In genomic region chr1:101769520-101769919, GRCh38 we compare ENCODE assay signal across 9 cellular contexts.
A peak's percentile ranks its signal among the peaks of the same experiment; 100 is the strongest.
DNase-seq lines count a peak whose midpoint lies in the region; ATAC-seq, FAIRE-seq and TF ChIP-seq lines count a peak whose summit lies in the region.
"Had no signal": no experiment of that assay in that cellular context is flagged by ENCODE, and none has a peak within 500 bp of the region (broad histone marks: within the 10 kb centered on the region; RNA-seq: fewer than 3 reads in every experiment).

No MANE protein-coding gene starts in this region.

- no peaks in the 10 kb centered on the region for H3K36me3 ChIP-seq in CD8-positive, alpha-beta T cell (ENCODE audit: insufficient read depth, low read length)
- H3K36me3 ChIP-seq in IMR-90 (ENCODE audit: control insufficient read depth, insufficient read depth, low read length) (no peaks in the 10 kb centered on the region), bronchial epithelial cell (ENCODE audit: control insufficient read depth, insufficient read depth, low read length) (no peaks in the 10 kb centered on the region), adrenal gland (replicated peaks in 1 of 2) (no peaks in the 10 kb centered on the region)

- no peak overlapping the region for H3K23ac ChIP-seq in IMR-90 (ENCODE audit: low read depth, low read length)

- H3K27ac Mint-ChIP-seq in CD8-positive, alpha-beta T cell = no peak overlapping the region
- no peak overlapping the region for H3K27ac Mint-ChIP-seq in activated CD4-positive, alpha-beta memory T cell treated with anti-CD3 and anti-CD28 coated beads for 36 hours
- H3K27ac Mint-ChIP-seq: dendritic cell treated with granulocyte-macrophage colony-stimulating factor and Interleukin-4, amounts not matched to agents 40 ng/mL and 50 ng/mL, for 4 days had no signal

- no CpG with 5 or more reads among the region's 3 CpGs for WGBS in IMR-90 (ENCODE audit: extremely low coverage in 2 of 2, insufficient read length in 1 of 2), 2 experiments
- 39 to 53% (median 45%) methylated on average over 3 of the region's 3 CpGs for WGBS in adrenal gland, 4 donors

- no peak overlapping the region for H3K56ac ChIP-seq in IMR-90 (ENCODE audit: extremely low read depth, insufficient read depth, low read length)

- in situ Hi-C loops in IMR-90 (cut with MboI; ENCODE audit: low sequenced_read_pairs) = no loop called here

- no peak for ATAC-seq in CD8-positive, alpha-beta T cell
- peak; percentile 80 for ATAC-seq in GM19463 (IDR thresholded peaks at IDR 0.05; ENCODE audit: unreplicated experiment)
- no peak for ATAC-seq in IMR-90 (ENCODE audit: low read depth)
- ATAC-seq in GM21529 (IDR thresholded peaks at IDR 0.05; ENCODE audit: unreplicated experiment) = no peak
- no peak for ATAC-seq in left colon

- no TSS peak for BruUV-seq in IMR-90 (replicated peaks; lab: Mats Ljungman, UMichigan)

- H2BK120ac ChIP-seq in IMR-90 (ENCODE audit: low read depth, low read length) = no peak overlapping the region

- H3K4me3 ChIP-seq in CD8-positive, alpha-beta T cell (ENCODE audit: low read depth, low read length) = no peak overlapping the region
- H3K4me3 ChIP-seq in IMR-90 (ENCODE audit: insufficient read depth, low read depth, low read length) = no peak overlapping the region
- no peak overlapping the region for H3K4me3 ChIP-seq in bronchial epithelial cell (ENCODE audit: low read depth, low read length)
- H3K4me3 ChIP-seq in adrenal gland = no peak overlapping the region

- intact Hi-C loops in CD8-positive, alpha-beta T cell (cut with DNase I, micrococcal nuclease) = no loop called here
- intact Hi-C loops in IMR-90 (cut with micrococcal nuclease) (no loop called here), left colon (cut with DNase I, micrococcal nuclease) (no loop called here), adrenal gland (cut with DNase I) (no loop called here)
- intact Hi-C loops in activated CD4-positive, alpha-beta memory T cell treated with anti-CD3 and anti-CD28 coated beads for 36 hours (cut with micrococcal nuclease) = no loop called here

- CTCF ChIA-PET in CD8-positive, alpha-beta T cell (lab: Charles Lee) = no interaction called here
- CTCF ChIA-PET in IMR-90 (lab: Yijun Ruan, JAX) = no interaction called here
- CTCF ChIA-PET in activated CD4-positive, alpha-beta memory T cell treated with anti-CD3 and anti-CD28 coated beads for 36 hours (lab: Charles Lee) = interaction anchor here (0.9 to 1.3 kb wide), 3 partner anchors 9 to 1692 kb away, joined by 3 to 5 read pairs (median 4); no protein-coding TSS in a partner anchor

- H3K9me3 Mint-ChIP-seq in CD8-positive, alpha-beta T cell = no peaks in the 10 kb centered on the region
- no peaks in the 10 kb centered on the region for H3K9me3 Mint-ChIP-seq in activated CD4-positive, alpha-beta memory T cell treated with anti-CD3 and anti-CD28 coated beads for 36 hours
- H3K9me3 Mint-ChIP-seq: dendritic cell treated with granulocyte-macrophage colony-stimulating factor and Interleukin-4, amounts not matched to agents 40 ng/mL and 50 ng/mL, for 4 days had no signal

- no peak for DNase-seq in CD8-positive, alpha-beta T cell
- peak; percentile 0 for DNase-seq in IMR-90
- peak; percentile 8 for DNase-seq in bronchial epithelial cell (ENCODE audit: low read depth)
- DNase-seq in activated CD4-positive, alpha-beta memory T cell treated with anti-CD3 and anti-CD28 coated beads for 36 hours = no peak
- DNase-seq in left colon = no peak
- no peak for DNase-seq in adrenal gland

- dilution Hi-C loops in IMR-90 (cut with HindIII; ENCODE audit: low sequenced_read_pairs, unreplicated experiment) = no loop called here

- H3K18ac ChIP-seq in IMR-90 (ENCODE audit: low read depth, low read length) = no peak overlapping the region

- FAIRE-seq in bronchial epithelial cell (lab: Jason Lieb, UNC) = no peak

- no peak overlapping the region for H3K9ac ChIP-seq in IMR-90 (ENCODE audit: low read depth, low read length)

- no peak overlapping the region for H3K14ac ChIP-seq in IMR-90 (replicated peaks; ENCODE audit: low read depth, low read length)

- no peak overlapping the region for H2AK5ac ChIP-seq in IMR-90 (ENCODE audit: low read depth, low read length)

- no peaks in the 10 kb centered on the region for H3K27me3 ChIP-seq in CD8-positive, alpha-beta T cell (ENCODE audit: insufficient read depth, low read length)
- H3K27me3 ChIP-seq in IMR-90 (ENCODE audit: control insufficient read depth, insufficient read depth, low read length) (no peaks in the 10 kb centered on the region), bronchial epithelial cell (ENCODE audit: control insufficient read depth, insufficient read depth, low read length) (no peaks in the 10 kb centered on the region), adrenal gland (no peaks in the 10 kb centered on the region)

- H3K36me3 Mint-ChIP-seq in CD8-positive, alpha-beta T cell = no peaks in the 10 kb centered on the region
- no peaks in the 10 kb centered on the region for H3K36me3 Mint-ChIP-seq in activated CD4-positive, alpha-beta memory T cell treated with anti-CD3 and anti-CD28 coated beads for 36 hours

- no peak overlapping the region for H3K27ac ChIP-seq in CD8-positive, alpha-beta T cell (ENCODE audit: low read depth, low read length)
- H3K27ac ChIP-seq in IMR-90 (ENCODE audit: insufficient read depth, low read length) (no peak overlapping the region), adrenal gland (no peak overlapping the region)

- H3K79me1 ChIP-seq in IMR-90 (ENCODE audit: low read depth in 1 of 2, low read length in 2 of 2) = no peaks in the 10 kb centered on the region

- no peaks in the 10 kb centered on the region for H3K9me3 ChIP-seq in CD8-positive, alpha-beta T cell (ENCODE audit: low read length)
- no peaks in the 10 kb centered on the region for H3K9me3 ChIP-seq in IMR-90 (ENCODE audit: control insufficient read depth, insufficient read depth, low read length)
- H3K9me3 ChIP-seq in adrenal gland (replicated peaks in 1 of 3) = no peaks in the 10 kb centered on the region

- no peak overlapping the region for H2BK5ac ChIP-seq in IMR-90 (ENCODE audit: low read depth, low read length, poor library complexity, severe bottlenecking)

- no peaks in the 10 kb centered on the region for H4K20me1 ChIP-seq in IMR-90 (ENCODE audit: insufficient read depth, low read length)

- H2AFZ ChIP-seq in IMR-90 (replicated peaks; ENCODE audit: low read length, poor library complexity) = no peak overlapping the region

- H3K4ac ChIP-seq in IMR-90 (ENCODE audit: low read depth, low read length) = no peak overlapping the region

- H3K4me1 Mint-ChIP-seq in CD8-positive, alpha-beta T cell (ENCODE audit: low read depth) = no peaks in the 10 kb centered on the region
- H3K4me1 Mint-ChIP-seq in activated CD4-positive, alpha-beta memory T cell treated with anti-CD3 and anti-CD28 coated beads for 36 hours (ENCODE audit: low read depth) = no peaks in the 10 kb centered on the region

- H4K91ac ChIP-seq in IMR-90 (ENCODE audit: insufficient read depth, low read depth, low read length) = no peak overlapping the region

- POLR2A ChIA-PET in CD8-positive, alpha-beta T cell (lab: Charles Lee) = no interaction called here
- POLR2A ChIA-PET in IMR-90 (lab: Charles Lee; ENCODE audit: unreplicated experiment) = no interaction called here
- POLR2A ChIA-PET in activated CD4-positive, alpha-beta memory T cell treated with anti-CD3 and anti-CD28 coated beads for 36 hours (lab: Charles Lee) = no interaction called here

- no peak overlapping the region for H2BK20ac ChIP-seq in IMR-90 (ENCODE audit: low read depth, low read length)

- no peak for TF ChIP-seq RAD21 in IMR-90 (IDR thresholded peaks at IDR 0.05; ENCODE audit: low read length)

- no peak overlapping the region for H2AK9ac ChIP-seq in IMR-90 (replicated peaks; ENCODE audit: low read depth, low read length, poor library complexity)

- peak; percentile 20 for TF ChIP-seq CTCF in CD8-positive, alpha-beta T cell (IDR thresholded peaks at IDR 0.05)
- no peak; the same call in 1 of the 2 replicates for TF ChIP-seq CTCF in IMR-90 (conservative IDR thresholded peaks at IDR 0.05; ENCODE audit: low read depth, low read length)
- TF ChIP-seq CTCF in bronchial epithelial cell (IDR thresholded peaks at IDR 0.05; ENCODE audit: insufficient read depth, low read length, severe bottlenecking) = no peak
- peak in 1 of 6 experiments; percentile 20 for TF ChIP-seq CTCF in adrenal gland (IDR thresholded peaks at IDR 0.05)

- H3K4me3 Mint-ChIP-seq in CD8-positive, alpha-beta T cell = no peak overlapping the region
- H3K4me3 Mint-ChIP-seq in activated CD4-positive, alpha-beta memory T cell treated with anti-CD3 and anti-CD28 coated beads for 36 hours = no peak overlapping the region
- H3K4me3 Mint-ChIP-seq: dendritic cell treated with granulocyte-macrophage colony-stimulating factor and Interleukin-4, amounts not matched to agents 40 ng/mL and 50 ng/mL, for 4 days had no signal

- H4K8ac ChIP-seq in IMR-90 (ENCODE audit: low read depth in 2 of 2, low read length in 2 of 2) = no peak overlapping the region

- no peak overlapping the region for H3K4me2 ChIP-seq in IMR-90 (ENCODE audit: low read depth, low read length)

- no peak overlapping the region for H2BK15ac ChIP-seq in IMR-90 (ENCODE audit: low read depth, low read length)

- no peaks in the 10 kb centered on the region for H3K4me1 ChIP-seq in CD8-positive, alpha-beta T cell (ENCODE audit: insufficient read depth, low read length)
- no peaks in the 10 kb centered on the region for H3K4me1 ChIP-seq in IMR-90 (ENCODE audit: control insufficient read depth, insufficient read depth, low read length)
- H3K4me1 ChIP-seq in adrenal gland (replicated peaks in 1 of 2) = no peaks in the 10 kb centered on the region

- TF ChIP-seq POLR2A in IMR-90 (IDR thresholded peaks at IDR 0.05; ENCODE audit: low read depth, low read length) (no peak), adrenal gland (IDR thresholded peaks at IDR 0.05) (no peak)

- no peaks in the 10 kb centered on the region for H3K9me1 ChIP-seq in IMR-90 (ENCODE audit: insufficient read depth, low read length)

- H4K5ac ChIP-seq in IMR-90 (ENCODE audit: low read depth, low read length) = no peak overlapping the region

- no peaks in the 10 kb centered on the region for H3K27me3 Mint-ChIP-seq in CD8-positive, alpha-beta T cell (ENCODE audit: low read depth)
- H3K27me3 Mint-ChIP-seq in activated CD4-positive, alpha-beta memory T cell treated with anti-CD3 and anti-CD28 coated beads for 36 hours = no peaks in the 10 kb centered on the region
- H3K27me3 Mint-ChIP-seq: dendritic cell treated with granulocyte-macrophage colony-stimulating factor and Interleukin-4, amounts not matched to agents 40 ng/mL and 50 ng/mL, for 4 days had no signal

TF ChIP-seq in IMR-90, 13 proteins besides CTCF, POLR2A, EP300 and RAD21 (continues in another document):
- TF ChIP-seq, protein P1, sequence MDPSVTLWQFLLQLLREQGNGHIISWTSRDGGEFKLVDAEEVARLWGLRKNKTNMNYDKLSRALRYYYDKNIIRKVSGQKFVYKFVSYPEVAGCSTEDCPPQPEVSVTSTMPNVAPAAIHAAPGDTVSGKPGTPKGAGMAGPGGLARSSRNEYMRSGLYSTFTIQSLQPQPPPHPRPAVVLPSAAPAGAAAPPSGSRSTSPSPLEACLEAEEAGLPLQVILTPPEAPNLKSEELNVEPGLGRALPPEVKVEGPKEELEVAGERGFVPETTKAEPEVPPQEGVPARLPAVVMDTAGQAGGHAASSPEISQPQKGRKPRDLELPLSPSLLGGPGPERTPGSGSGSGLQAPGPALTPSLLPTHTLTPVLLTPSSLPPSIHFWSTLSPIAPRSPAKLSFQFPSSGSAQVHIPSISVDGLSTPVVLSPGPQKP (IDR thresholded peaks at IDR 0.05; ENCODE audit: borderline replicate concordance, low read depth, low read length) = no peak

Comparison
In these comparisons a context has a peak if more than half of its experiments do, and no peak if none do; other contexts are left out.
1. DNase-seq: peak in IMR-90 (single experiment) and bronchial epithelial cell (single experiment); none in CD8-positive, alpha-beta T cell (0 of 7), activated CD4-positive, alpha-beta memory T cell treated with anti-CD3 and anti-CD28 coated beads for 36 hours (single experiment), left colon (0 of 2) and adrenal gland (0 of 7).